ENCODE assay signal across 8 cellular contexts in the genomic region with DNA sequence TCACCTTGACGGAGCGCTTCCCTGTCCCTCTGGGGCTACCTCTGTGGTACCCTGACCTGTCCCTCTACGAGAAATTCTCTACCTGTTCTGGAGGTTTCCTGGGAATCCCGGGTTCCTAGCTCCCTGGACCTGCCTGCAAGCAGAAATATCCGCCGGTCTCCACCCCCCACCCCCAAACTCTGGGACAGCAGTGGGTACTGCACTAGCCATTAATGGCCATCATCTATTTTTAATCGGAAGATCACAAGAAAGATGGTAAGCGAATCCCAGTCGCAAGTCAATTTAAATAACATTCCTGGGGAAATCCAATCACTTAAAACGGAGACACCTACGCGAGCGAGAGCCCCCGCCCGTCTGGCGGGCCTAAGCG. TPM values are rescaled to one million over a fixed set of nuclear protein-coding genes. Genes with fewer than 3 reads are reported as not detected.
DNase-seq lines count a peak whose midpoint lies in the region; ATAC-seq and TF ChIP-seq lines count a peak whose summit lies in the region.

No MANE protein-coding gene starts in this region.

- peaks cover 6% of the 10 kb centered on the region for H3K4me1 ChIP-seq in ovary (ENCODE audit: insufficient read depth)

- no peaks in the 10 kb centered on the region for H3K36me3 Mint-ChIP-seq in T-cell

- no peak overlapping the region for H3K27ac ChIP-seq in ovary

- intact Hi-C loops in ovary (cut with DNase I), result no loop called here

- peaks cover 41 to 44% of the 10 kb centered on the region in 2 donors for H3K27me3 Mint-ChIP-seq in T-cell

- ATAC-seq in T-cell (replicated peaks in 1 of 4) (no peak), HG03432 (IDR thresholded peaks at IDR 0.05; ENCODE audit: unreplicated experiment) (no peak), GM21526 (IDR thresholded peaks at IDR 0.05; ENCODE audit: low FRiP score, unreplicated experiment) (no peak), HG03095 (IDR thresholded peaks at IDR 0.05; ENCODE audit: unreplicated experiment) (no peak)

- TF ChIP-seq CTCF in GM12865 (IDR thresholded peaks at IDR 0.05; ENCODE audit: insufficient read depth, low read depth, low read length, missing control alignments) (no peak), foreskin fibroblast (IDR thresholded peaks at IDR 0.05; ENCODE audit: low read depth, low read length) (no peak), ovary (IDR thresholded peaks at IDR 0.05) (no peak)

- H3K27me3 ChIP-seq in ovary, result peaks cover 3% of the 10 kb centered on the region

- H3K9me3 Mint-ChIP-seq in T-cell, result no peaks in the 10 kb centered on the region

- TF ChIP-seq EP300 in ovary (IDR thresholded peaks at IDR 0.05), result no peak

- WGBS in ovary, 3 donors, result 4 to 11% (median 8%) methylated on average over 17 of the region's 17 CpGs

- CTCF ChIA-PET in T-cell (lab: Charles Lee), result no interaction called here

- POLR2A ChIA-PET in T-cell (lab: Charles Lee), result interaction anchor here in 1 of 2 donors (0.7 kb wide), 1 partner anchor 152 kb away, joined by 3 read pairs; no protein-coding TSS in a partner anchor

- peaks cover 14 to 21% (median 21%) of the 10 kb centered on the region in 3 donors for H3K4me1 Mint-ChIP-seq in T-cell

- peak overlapping the region; percentile 58 for H3K4me3 ChIP-seq in GM12865 (ENCODE audit: low read depth, low read length)
- H3K4me3 ChIP-seq in foreskin fibroblast (ENCODE audit: low read depth in 1 of 2, low read length in 2 of 2), result peak overlapping the region; percentile 49 to 51
- peak overlapping the region; percentile 49 for H3K4me3 ChIP-seq in skeletal muscle cell (ENCODE audit: low read depth, low read length)
- H3K4me3 ChIP-seq in ovary, result no peak overlapping the region

- H3K4me3 Mint-ChIP-seq in T-cell, result peak overlapping the region; percentile 69 to 84 (median 77)

- TF ChIP-seq POLR2A in ovary (IDR thresholded peaks at IDR 0.05), result no peak

- no peaks in the 10 kb centered on the region for H3K9me3 ChIP-seq in ovary

- no peak for DNase-seq in GM12865 (ENCODE audit: low read depth)
- no peak for DNase-seq in T-cell
- no peak for DNase-seq in foreskin fibroblast
- DNase-seq in skeletal muscle cell (ENCODE audit: low read depth), result no peak
- no peak for DNase-seq in ovary

- peak overlapping the region in 1 of 2 donors; percentile 57 for H3K27ac Mint-ChIP-seq in T-cell

- no peaks in the 10 kb centered on the region for H3K36me3 ChIP-seq in ovary

RNA-seq across cellular contexts. Expression of a gene that starts 0.4 kb away (rescaled TPM):
- total RNA-seq in T-cell (under 1 TPM in 3 of 5 donors, not detected in 2; 0.13 to 0.35 (median 0.33) TPM), ovary (under 1 TPM in 5 of 7 donors, not detected in 2; 0.15 to 0.43 (median 0.32) TPM)
- polyA plus RNA-seq in ovary, result under 1 TPM; 0.27 to 0.34 TPM
